18 cellular contexts compared by ENCODE assay signal in the genomic region with DNA sequence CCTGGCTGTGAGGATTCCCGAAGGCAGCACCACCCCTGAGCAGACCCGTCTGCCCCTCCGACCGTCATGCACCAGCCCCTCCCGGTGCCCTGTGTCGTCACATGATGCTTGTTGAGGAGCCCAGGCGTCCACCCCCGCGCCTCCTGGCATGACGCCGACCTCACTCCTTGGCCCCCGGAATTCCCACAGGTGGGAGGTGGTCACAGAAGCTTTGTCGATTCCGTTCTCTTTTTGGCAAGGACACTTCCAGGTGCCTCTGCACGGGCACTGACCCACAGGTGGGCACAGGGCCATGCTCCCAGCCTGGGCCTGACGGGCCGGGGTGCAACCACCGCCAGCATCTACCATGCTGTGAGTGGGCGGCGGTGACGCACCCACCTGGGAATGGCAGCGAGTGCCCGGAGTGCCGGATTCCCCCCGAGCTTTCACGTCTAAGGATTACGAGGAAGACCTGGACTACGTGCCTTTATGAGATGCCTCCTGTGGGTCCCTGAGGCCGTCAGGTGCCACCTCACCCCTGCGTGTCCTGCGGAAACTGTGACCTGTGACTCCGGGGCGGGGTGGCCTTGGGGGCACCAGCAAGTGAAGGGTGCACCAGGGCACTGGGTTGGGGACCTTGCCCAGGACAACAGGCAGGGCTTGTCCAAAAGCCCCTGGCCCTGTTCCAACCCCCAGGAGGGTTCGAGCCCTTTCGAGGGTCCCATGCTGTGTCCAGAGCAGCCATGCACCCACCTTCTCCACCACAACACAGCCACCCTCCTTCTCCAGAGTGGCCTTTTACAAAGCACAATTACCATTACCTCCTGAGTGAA. TPM values are rescaled to one million over a fixed set of nuclear protein-coding genes. Genes with fewer than 3 reads are reported as not detected.
DNase-seq lines count a peak whose midpoint lies in the region; ATAC-seq, FAIRE-seq and TF ChIP-seq lines count a peak whose summit lies in the region.
"Had no signal": no experiment of that assay in that cellular context is flagged by ENCODE, and none has a peak within 500 bp of the region (broad histone marks: within the 10 kb centered on the region; RNA-seq: fewer than 3 reads in every experiment).

No MANE protein-coding gene starts in this region.

- no peak overlapping the region for H3K27ac ChIP-seq in PC-9
- H3K27ac ChIP-seq in gastroesophageal sphincter, result peak overlapping the region in 3 of 4 donors; percentile 64 to 70 (median 66)
- peak overlapping the region in 14 of 21 experiments; percentile 2 to 80 (median 62) for H3K27ac ChIP-seq in skin epidermis
- H3K27ac ChIP-seq: pancreas had no signal

- TF ChIP-seq EP300 in gastroesophageal sphincter (IDR thresholded peaks at IDR 0.05), result no peak

- POLR2A ChIA-PET in PC-9 (lab: Charles Lee; ENCODE audit: unreplicated experiment), result no interaction called here

- H3K4me2 ChIP-seq in PC-9, result peak overlapping the region; percentile 58

- no peaks in the 10 kb centered on the region for H3K79me2 ChIP-seq in PC-9 (ENCODE audit: low read depth)

- no peak overlapping the region for H3K4me3 ChIP-seq in PC-9
- peak overlapping the region in 1 of 2 donors; percentile 5 for H3K4me3 ChIP-seq in gastroesophageal sphincter
- peak overlapping the region in 1 of 7 experiments; percentile 4 for H3K4me3 ChIP-seq in skin epidermis
- H3K4me3 ChIP-seq: pancreas, upper lobe of left lung had no signal

- CTCF ChIA-PET in PC-9 (lab: Charles Lee), result no interaction called here

- H2AFZ ChIP-seq in PC-9, result no peak overlapping the region

- H3K9me2 ChIP-seq in PC-9 (ENCODE audit: insufficient read depth), result no peaks in the 10 kb centered on the region

- intact Hi-C loops in PC-9 (cut with micrococcal nuclease; ENCODE audit: unreplicated experiment), result no loop called here

- ATAC-seq in gastroesophageal sphincter (no peak), GM19452 (IDR thresholded peaks at IDR 0.05; ENCODE audit: unreplicated experiment) (no peak), GM19035 (IDR thresholded peaks at IDR 0.05; ENCODE audit: unreplicated experiment) (no peak)
- ATAC-seq: activated T-helper 17 cell treated with anti-CD3 and anti-CD28 coated beads, Interleukin-2, amount 50 U/mL, for 72 hours had no signal

- 21 to 80% methylated on average over 2 to 12 of the region's 35 CpGs for WGBS in gastroesophageal sphincter (ENCODE audit: low coverage in 1 of 2), 2 donors

- TF ChIP-seq POLR2A in gastroesophageal sphincter (IDR thresholded peaks at IDR 0.05), result no peak

- DNase-seq in D721Med (ENCODE audit: insufficient read length, low spot score) (peak; percentile 23), PC-9 (no peak), globus pallidus (ENCODE audit: low spot score) (no peak)
- DNase-seq: activated CD4-positive, alpha-beta T cell treated with anti-CD3 and anti-CD28 coated beads, Interleukin-2, amount 50 U/mL, for 48 hours; CD4-positive, alpha-beta memory T cell; effector CD4-positive, alpha-beta T cell; foreskin melanocyte; KG1; NCI-H1436 treated with DMSO at 0.1 percent for 48 hours; stimulated activated CD4-positive, alpha-beta T cell treated with anti-CD3 and anti-CD28 coated beads, Interleukin-1b, Interleukin-23, amount 100 ng/mL, for 48 hours had no signal

- H3K4me1 ChIP-seq in PC-9 (replicated peaks; ENCODE audit: insufficient read depth), result peaks cover 10% of the 10 kb centered on the region; the same call in 1 of the 2 replicates
- peaks cover 0 to 52% (median 23%) of the 10 kb centered on the region in 3 donors for H3K4me1 ChIP-seq in gastroesophageal sphincter
- H3K4me1 ChIP-seq: pancreas had no signal

- BruUV-seq in PC-9 (replicated peaks; lab: Mats Ljungman, UMichigan), result no TSS peak

- H3K36me3 ChIP-seq in PC-9 (ENCODE audit: low read depth) (no peaks in the 10 kb centered on the region), gastroesophageal sphincter (no peaks in the 10 kb centered on the region)
- H3K36me3 ChIP-seq: pancreas, upper lobe of left lung had no signal

- H4K20me1 ChIP-seq in PC-9 (ENCODE audit: insufficient read depth), result no peaks in the 10 kb centered on the region

- no peaks in the 10 kb centered on the region for H3F3A ChIP-seq in PC-9 (ENCODE audit: insufficient read depth, low read depth)

- FAIRE-seq in D721Med (lab: Jason Lieb, UNC), result no peak
- FAIRE-seq: G401.6, pancreas had no signal

- H3K27me3 ChIP-seq in PC-9 (ENCODE audit: insufficient read depth, low read depth) (peaks cover 42% of the 10 kb centered on the region), gastroesophageal sphincter (no peaks in the 10 kb centered on the region)
- H3K27me3 ChIP-seq: pancreas, upper lobe of left lung had no signal

- TF ChIP-seq CTCF in D721Med (IDR thresholded peaks at IDR 0.05; ENCODE audit: insufficient read depth, missing control alignments) (no peak), PC-9 (conservative IDR thresholded peaks at IDR 0.05) (no peak), gastroesophageal sphincter (IDR thresholded peaks at IDR 0.05) (no peak)

- no peaks in the 10 kb centered on the region for H3K9me3 ChIP-seq in PC-9 (ENCODE audit: insufficient read depth, low read depth)
- H3K9me3 ChIP-seq in gastroesophageal sphincter, result no peaks in the 10 kb centered on the region
- H3K9me3 ChIP-seq: pancreas, upper lobe of left lung had no signal

RNA-seq across cellular contexts. Expression of gene COL6A1, which starts 31.4 kb away (rescaled TPM):
- total RNA-seq in PC-9 (2021), result 43.1 and 51.8 TPM in 2 replicates
- total RNA-seq in gastroesophageal sphincter, result 1,000 to 10,000 TPM in 2 of 4 donors, 100 to 1,000 TPM in 2; 477 to 1,231 (median 878) TPM
